In the genomic region with DNA sequence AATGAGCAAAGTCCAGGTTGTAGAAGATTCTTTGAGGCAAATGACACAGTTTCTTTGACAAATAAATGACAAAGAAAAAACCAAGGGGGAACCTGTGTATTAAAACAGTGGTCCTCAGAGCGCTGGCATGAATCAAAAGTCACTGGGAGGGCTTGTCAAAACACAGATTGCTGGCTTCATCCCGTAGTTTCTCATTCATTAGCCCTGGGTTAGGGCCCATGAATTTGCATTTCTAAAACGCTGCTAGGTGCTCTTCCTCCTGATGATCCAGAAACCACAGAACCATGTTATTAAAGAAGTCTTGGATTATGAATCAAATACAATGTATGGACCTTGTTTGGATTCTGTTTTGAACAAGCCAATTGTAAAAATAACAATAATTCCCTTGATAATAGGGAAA, we compare ENCODE assay signal across 23 cellular contexts.
"Had no signal": no experiment of that assay in that cellular context is flagged by ENCODE, and none has a peak within 500 bp of the region (broad histone marks: within the 10 kb centered on the region; RNA-seq: fewer than 3 reads in every experiment).

No MANE protein-coding gene starts in this region.

- H3K27me3 ChIP-seq: SJSA1 had no signal

- DNase-seq: Kasumi-1, MM.1S, NCI-H1092 treated with DMSO at 0.1 percent for 48 hours, NCI-H1436, NCI-H187, NCI-H2029, NCI-H2081 treated with DMSO at 0.1 percent for 48 hours, NCI-H2171, NCI-H226, NCI-H446, NCI-H510A, NCI-H524 treated with DMSO at 0.1 percent for 48 hours, NCI-H69, NCI-H774, Right ventricle myocardium superior, RPMI8226, SIG-M5 had no signal

- H3K9me3 Mint-ChIP-seq: IgD-negative memory B cell had no signal

- H3K9ac ChIP-seq: KMS-11 had no signal

- ATAC-seq: K562 had no signal

- H3K9me3 ChIP-seq: SJSA1 had no signal

- H3K4me2 ChIP-seq: KMS-11 had no signal

- H3K36me3 Mint-ChIP-seq: IgD-negative memory B cell had no signal

- H3K4me3 ChIP-seq: K562, SJSA1, SK-N-MC had no signal

- H3K4me1 Mint-ChIP-seq: IgD-negative memory B cell had no signal

- H3K4me3 Mint-ChIP-seq: IgD-negative memory B cell had no signal

- H3K27ac Mint-ChIP-seq: IgD-negative memory B cell had no signal

- H3K27ac ChIP-seq: HL-60, KMS-11, SJSA1, SK-N-MC had no signal
